In the genomic region with DNA sequence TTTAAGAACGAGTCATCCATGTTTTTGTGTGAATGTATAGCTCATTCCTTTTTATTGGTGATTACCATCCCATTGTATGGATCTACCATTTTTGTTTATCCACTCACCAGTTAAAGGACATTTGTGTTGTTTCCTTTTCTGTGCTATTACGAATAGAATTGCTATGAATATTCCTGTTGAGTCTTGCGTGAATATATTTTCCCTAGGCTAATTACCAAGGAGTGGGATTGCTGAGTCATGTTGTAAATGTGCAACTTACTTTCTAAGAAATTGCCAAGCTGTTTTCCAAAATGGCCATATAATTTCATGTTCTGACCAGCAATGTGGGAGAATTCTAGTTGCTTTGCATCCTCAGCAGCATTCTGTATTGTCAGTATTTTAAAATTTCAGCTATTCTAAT, we compare ENCODE assay signal across 32 cellular contexts.
"Had no signal": no experiment of that assay in that cellular context is flagged by ENCODE, and none has a peak within 500 bp of the region (broad histone marks: within the 10 kb centered on the region; RNA-seq: fewer than 3 reads in every experiment).

No MANE protein-coding gene starts in this region.

- H3K36me3 ChIP-seq: breast epithelium, Peyer's patch, WERI-Rb-1 had no signal

- ATAC-seq: activated CD8-positive, alpha-beta T cell treated with anti-CD3 and anti-CD28 coated beads for 36 hours; activated T-cell treated with anti-CD3 and anti-CD28 coated beads, Interleukin-2, amount 50 U/mL, for 72 hours; activated T-helper 17 cell treated with anti-CD3 and anti-CD28 coated beads, Interleukin-2, amount 50 U/mL, for 72 hours; PC-3 had no signal

- H3K27ac Mint-ChIP-seq: activated CD4-positive, alpha-beta T cell treated with anti-CD3 and anti-CD28 coated beads, Interleukin-2, amount 10 ng/mL, durations not matched to agents 24 days and 14 days; activated CD8-positive, alpha-beta T cell treated with anti-CD3 and anti-CD28 coated beads for 36 hours; activated naive CD8-positive, alpha-beta T cell treated with anti-CD3 and anti-CD28 coated beads for 36 hours; activated T-cell treated with anti-CD3 and anti-CD28 coated beads, Interleukin-2, amount 50 U/mL, for 72 hours; activated T-helper 17 cell treated with anti-CD3 and anti-CD28 coated beads, Interleukin-2, amount 50 U/mL, for 72 hours had no signal

- H3K4me1 ChIP-seq: breast epithelium, Peyer's patch had no signal

- DNase-seq: activated CD4-positive, alpha-beta T cell treated with anti-CD3 and anti-CD28 coated beads, Interleukin-2, amount 10 ng/mL, durations not matched to agents 24 days and 14 days; activated CD4-positive, alpha-beta T cell treated with anti-CD3 and anti-CD28 coated beads, Interleukin-2, amount 50 U/mL, for 4 hours; activated CD4-positive, CD25-positive, alpha-beta regulatory T cell; activated CD8-positive, alpha-beta T cell treated with anti-CD3 and anti-CD28 coated beads for 36 hours; activated effector memory CD4-positive, alpha-beta T cell treated with anti-CD3 and anti-CD28 coated beads, Interleukin-2, amount 50 U/mL, for 16 hours; activated naive CD4-positive, alpha-beta T cell; activated naive CD4-positive, alpha-beta T cell treated with anti-CD3 and anti-CD28 coated beads, Interleukin-2, amount 50 U/mL, for 16 hours; activated naive CD8-positive, alpha-beta T cell treated with anti-CD3 and anti-CD28 coated beads for 36 hours; activated T-cell treated with anti-CD3 and anti-CD28 coated beads, Interleukin-2, amount 50 U/mL, for 1 hour; activated T-cell treated with anti-CD3 and anti-CD28 coated beads, Interleukin-2, amount 50 U/mL, for 72 hours; amniotic stem cell; aorta; caudate nucleus; cerebellar nuclear complex; NCI-H1105; NCI-H1417 treated with DMSO at 0.1 percent for 48 hours; NCI-H187 treated with DMSO at 0.1 percent for 48 hours; NCI-H2081 treated with DMSO at 0.1 percent for 48 hours; NCI-H226; NCI-H446 treated with DMSO at 0.1 percent for 48 hours; NCI-H524 treated with DMSO at 0.1 percent for 48 hours; NK-92 treated with Interleukin-12 subunit alpha and Interleukin-12 subunit beta, amount 100 ng/mL, for 24 hours; PC-3; Peyer's patch; Right ventricle myocardium superior; SW 1271; T-helper 1 cell; T-helper 2 cell; T-helper 9 cell; WERI-Rb-1 had no signal

- H3K27ac ChIP-seq: breast epithelium, Peyer's patch, WERI-Rb-1 had no signal

- H3K9me3 ChIP-seq: breast epithelium, Peyer's patch had no signal

- H3K27me3 ChIP-seq: Peyer's patch had no signal

- H3K4me3 Mint-ChIP-seq: activated CD4-positive, alpha-beta T cell treated with anti-CD3 and anti-CD28 coated beads, Interleukin-2, amount 10 ng/mL, durations not matched to agents 24 days and 14 days; activated CD8-positive, alpha-beta T cell treated with anti-CD3 and anti-CD28 coated beads for 36 hours; activated naive CD8-positive, alpha-beta T cell treated with anti-CD3 and anti-CD28 coated beads for 36 hours; activated T-cell treated with anti-CD3 and anti-CD28 coated beads, Interleukin-2, amount 50 U/mL, for 72 hours; activated T-helper 17 cell treated with anti-CD3 and anti-CD28 coated beads, Interleukin-2, amount 50 U/mL, for 72 hours had no signal

- H3K27me3 Mint-ChIP-seq: activated CD4-positive, alpha-beta T cell treated with anti-CD3 and anti-CD28 coated beads, Interleukin-2, amount 10 ng/mL, durations not matched to agents 24 days and 14 days; activated CD8-positive, alpha-beta T cell treated with anti-CD3 and anti-CD28 coated beads for 36 hours; activated naive CD8-positive, alpha-beta T cell treated with anti-CD3 and anti-CD28 coated beads for 36 hours; activated T-helper 17 cell treated with anti-CD3 and anti-CD28 coated beads, Interleukin-2, amount 50 U/mL, for 72 hours had no signal

- H3K4me1 Mint-ChIP-seq: activated CD4-positive, alpha-beta T cell treated with anti-CD3 and anti-CD28 coated beads, Interleukin-2, amount 10 ng/mL, durations not matched to agents 24 days and 14 days; activated naive CD8-positive, alpha-beta T cell treated with anti-CD3 and anti-CD28 coated beads for 36 hours; activated T-helper 17 cell treated with anti-CD3 and anti-CD28 coated beads, Interleukin-2, amount 50 U/mL, for 72 hours had no signal

- H3K9me3 Mint-ChIP-seq: activated CD4-positive, alpha-beta T cell treated with anti-CD3 and anti-CD28 coated beads, Interleukin-2, amount 10 ng/mL, durations not matched to agents 24 days and 14 days; activated CD8-positive, alpha-beta T cell treated with anti-CD3 and anti-CD28 coated beads for 36 hours; activated naive CD8-positive, alpha-beta T cell treated with anti-CD3 and anti-CD28 coated beads for 36 hours; activated T-cell treated with anti-CD3 and anti-CD28 coated beads, Interleukin-2, amount 50 U/mL, for 72 hours; activated T-helper 17 cell treated with anti-CD3 and anti-CD28 coated beads, Interleukin-2, amount 50 U/mL, for 72 hours had no signal

- H3K4me3 ChIP-seq: breast epithelium, Peyer's patch had no signal
